In genomic region chr12:65232490-65233077, GRCh38 we compare ENCODE assay signal across 8 cellular contexts. TPM values are rescaled to one million over a fixed set of nuclear protein-coding genes. Genes with fewer than 3 reads are reported as not detected.
DNase-seq lines count a peak whose midpoint lies in the region; ATAC-seq and TF ChIP-seq lines count a peak whose summit lies in the region.

No MANE protein-coding gene starts in this region.

- intact Hi-C loops in heart left ventricle (cut with DNase I) = loop anchor here (2.0 to 10.0 kb wide), 6 partner anchors 62 to 438 kb away; partner anchors contain the start of genes LEMD3 (in 1 of the 10) and WIF1 (in 1 of the 10)
- intact Hi-C loops in cardiac septum (cut with DNase I) = loop anchor here (5.0 kb wide), 1 partner anchor 340 kb away; no protein-coding TSS in a partner anchor
- intact Hi-C loops in thyroid gland (cut with DNase I) = no loop called here
- intact Hi-C loops in posterior vena cava (cut with DNase I) = no loop called here

- no peak overlapping the region for H3K27ac ChIP-seq in heart left ventricle
- H3K27ac ChIP-seq in Peyer's patch = no peak overlapping the region
- no peak overlapping the region for H3K27ac ChIP-seq in thyroid gland

- peaks cover 0 to 19% (median 0%) of the 10 kb centered on the region in 9 donors for H3K36me3 ChIP-seq in heart left ventricle
- peaks cover 0 to 14% (median 0%) of the 10 kb centered on the region in 3 donors for H3K36me3 ChIP-seq in Peyer's patch
- H3K36me3 ChIP-seq in thyroid gland = no peaks in the 10 kb centered on the region

- no peaks in the 10 kb centered on the region for H3K27me3 ChIP-seq in heart left ventricle
- no peaks in the 10 kb centered on the region for H3K27me3 ChIP-seq in Peyer's patch
- H3K27me3 ChIP-seq in thyroid gland = no peaks in the 10 kb centered on the region

- H3K9me3 ChIP-seq in heart left ventricle (peaks cover 0 to 20% (median 11%) of the 10 kb centered on the region in 12 donors), Peyer's patch (peaks cover 0 to 7% (median 0%) of the 10 kb centered on the region in 4 donors), thyroid gland (no peaks in the 10 kb centered on the region)

- POLR2A ChIA-PET in HEK293T (lab: Yijun Ruan, JAX) = interaction anchor here (1.4 kb wide), 1 partner anchor 63 kb away, joined by 8 read pairs; the partner anchor contains the start of gene LEMD3

- H3K4me3 ChIP-seq in heart left ventricle = no peak overlapping the region
- no peak overlapping the region for H3K4me3 ChIP-seq in Peyer's patch
- H3K4me3 ChIP-seq in thyroid gland (replicated peaks in 1 of 3) = no peak overlapping the region

- ATAC-seq in heart left ventricle = no peak
- no peak for ATAC-seq in HG03521 (IDR thresholded peaks at IDR 0.05; ENCODE audit: unreplicated experiment)

- CTCF ChIA-PET in HEK293T (lab: Yijun Ruan, JAX) = interaction anchor here (0.6 to 1.1 kb wide), 5 partner anchors 10 to 431 kb away, joined by 3 to 6 read pairs (median 4); partner anchors contain the start of gene LEMD3

- DNase-seq in heart left ventricle = no peak
- DNase-seq in cardiac septum (ENCODE audit: low spot score) = no peak
- DNase-seq in Peyer's patch = no peak
- peak; percentile 66 for DNase-seq in fibroblast of peridontal ligament (ENCODE audit: extremely low read depth)
- no peak for DNase-seq in thyroid gland
- DNase-seq in posterior vena cava (ENCODE audit: low spot score) = no peak
- DNase-seq in HEK293T (ENCODE audit: extremely low spot score) = no peak

- H3K4me1 ChIP-seq in heart left ventricle (peaks cover 0 to 5% (median 0%) of the 10 kb centered on the region in 12 donors), Peyer's patch (no peaks in the 10 kb centered on the region), thyroid gland (no peaks in the 10 kb centered on the region)

- TF ChIP-seq CTCF in heart left ventricle (IDR thresholded peaks at IDR 0.05) (peak; percentile 33 to 71 (median 55)), Peyer's patch (IDR thresholded peaks at IDR 0.05) (peak in 5 of 6 experiments; percentile 49 to 56 (median 52)), thyroid gland (IDR thresholded peaks at IDR 0.05) (peak in 4 of 6 experiments; percentile 11 to 59 (median 42))

- WGBS in heart left ventricle, 4 donors = 16 to 26% (median 20%) methylated on average over 3 of the region's 3 CpGs
- 32 to 44% methylated on average over 3 of the region's 3 CpGs for WGBS in thyroid gland, 2 donors

- TF ChIP-seq POLR2A in heart left ventricle (IDR thresholded peaks at IDR 0.05) = no peak
- no peak for TF ChIP-seq POLR2A in Peyer's patch (IDR thresholded peaks at IDR 0.05)
- no peak for TF ChIP-seq POLR2A in thyroid gland (IDR thresholded peaks at IDR 0.05)

TF ChIP-seq in HEK293T, 16 proteins besides CTCF, POLR2A, EP300 and RAD21:
- TF ChIP-seq ELF4 (IDR thresholded peaks at IDR 0.05) = no peak
- TF ChIP-seq FOXK2 (IDR thresholded peaks at IDR 0.05) = no peak
- no peak for TF ChIP-seq PKNOX1 (IDR thresholded peaks at IDR 0.05)
- TF ChIP-seq CTBP1 (IDR thresholded peaks at IDR 0.05; ENCODE audit: borderline replicate concordance) = no peak
- TF ChIP-seq LEF1 (IDR thresholded peaks at IDR 0.05; ENCODE audit: borderline replicate concordance) = no peak
- TF ChIP-seq TARDBP (IDR thresholded peaks at IDR 0.05) = no peak
- TF ChIP-seq L3MBTL2 (conservative IDR thresholded peaks at IDR 0.05) = no peak
- TF ChIP-seq ARNT (IDR thresholded peaks at IDR 0.05) = no peak
- no peak for TF ChIP-seq SP1 (IDR thresholded peaks at IDR 0.05)

RNA-seq across cellular contexts. Expression of gene MSRB3, which starts 45.9 kb away (rescaled TPM):
- total RNA-seq in heart left ventricle (100 to 1,000 TPM in 7 of 9 donors, 10 to 100 TPM in 2; 64.6 to 165 (median 129) TPM), cardiac septum (166 TPM), Peyer's patch (10 to 100 TPM in 2 of 4 donors, 1 to 10 TPM in 2; 2.8 to 14.9 (median 9.3) TPM), thyroid gland (10 to 100 TPM; 12.0 to 29.2 (median 18.5) TPM), posterior vena cava (100 to 1,000 TPM; 299 to 329 TPM)
- polyA plus RNA-seq in heart left ventricle = 10 to 100 TPM; 54.1 to 71.5 TPM

Comparison
In these comparisons a context has a peak if more than half of its experiments do, and no peak if none do; other contexts are left out.
1. intact Hi-C loops: an anchor here in heart left ventricle (2.0 to 10.0 kb wide) and cardiac septum (5.0 kb wide); none called in thyroid gland and posterior vena cava.